In genomic region chr2:224011837-224012236, GRCh38 we compare ENCODE assay signal across 36 cellular contexts.
"Had no signal": no experiment of that assay in that cellular context is flagged by ENCODE, and none has a peak within 500 bp of the region (broad histone marks: within the 10 kb centered on the region; RNA-seq: fewer than 3 reads in every experiment).

No MANE protein-coding gene starts in this region.

- H3K27me3 ChIP-seq: ascending aorta, cardiac muscle cell had no signal

- H3K27ac Mint-ChIP-seq: activated B cell treated with CpG ODN at 0.5 μM for 24 hours; activated CD4-positive, alpha-beta memory T cell treated with anti-CD3 and anti-CD28 coated beads for 36 hours; activated CD4-positive, alpha-beta T cell treated with anti-CD3 and anti-CD28 coated beads, Interleukin-2, amount 10 ng/mL, durations not matched to agents 24 days and 14 days; activated CD8-positive, alpha-beta T cell treated with anti-CD3 and anti-CD28 coated beads for 36 hours; activated naive CD4-positive, alpha-beta T cell treated with anti-CD3 and anti-CD28 coated beads, Interleukin-2, amount 10 ng/mL, durations not matched to agents 7 days and 5 days; activated naive CD4-positive, alpha-beta T cell treated with anti-CD3 and anti-CD28 coated beads, Interleukin-2, amount 50 U/mL, for 24 hours; activated naive CD8-positive, alpha-beta T cell; activated naive CD8-positive, alpha-beta T cell treated with anti-CD3 and anti-CD28 coated beads, Interleukin-2, amount 10 ng/mL, durations not matched to agents 7 days and 5 days; activated naive CD8-positive, alpha-beta T cell treated with anti-CD3 and anti-CD28 coated beads, Interleukin-2, amount 50 U/mL, for 24 hours; activated T-cell treated with anti-CD3 and anti-CD28 coated beads, Interleukin-2, amount 50 U/mL, for 72 hours; activated T-helper 1 cell treated with anti-CD3 and anti-CD28 coated beads, Interleukin-12 subunit alpha, Interleukin-12 subunit beta, Interleukin-2, Interleukin-4 antibody, amounts not matched to agents 30 ng/mL and 10 ng/mL and 1 ng/mL, durations not matched to agents 14 hours and 24 hours and 36 hours; activated T-helper 17 cell treated with anti-CD3 and anti-CD28 coated beads, Interleukin-2, amount 50 U/mL, for 72 hours; brain; T-cell; T-helper 2 cell treated with Interferon-gamma antibody and Interleukin-4, amounts not matched to agents 5 μg/mL and 100 μg/mL, for 36 hours had no signal

- H3K9me3 ChIP-seq: ascending aorta had no signal

- H3K36me3 Mint-ChIP-seq: activated CD4-positive, alpha-beta memory T cell treated with anti-CD3 and anti-CD28 coated beads for 36 hours; activated naive CD4-positive, alpha-beta T cell treated with anti-CD3 and anti-CD28 coated beads, Interleukin-2, amount 10 ng/mL, durations not matched to agents 7 days and 5 days; brain; T-cell had no signal

- H3K4me1 ChIP-seq: ascending aorta had no signal

- H3K4me3 ChIP-seq: ascending aorta, cardiac muscle cell had no signal

- H3K27ac ChIP-seq: ascending aorta, cardiac muscle cell, VCaP had no signal

- H3K36me3 ChIP-seq: ascending aorta, cardiac muscle cell had no signal

- FAIRE-seq: bronchial epithelial cell, TTC549 had no signal

- DNase-seq: activated B cell treated with CpG ODN at 0.5 μM for 24 hours; activated CD4-positive, alpha-beta memory T cell treated with anti-CD3 and anti-CD28 coated beads for 36 hours; activated CD4-positive, alpha-beta T cell treated with anti-CD3 and anti-CD28 coated beads for 4 hours; activated CD4-positive, alpha-beta T cell treated with anti-CD3 and anti-CD28 coated beads, Interleukin-2, amount 10 ng/mL, durations not matched to agents 24 days and 14 days; activated CD4-positive, alpha-beta T cell treated with anti-CD3 and anti-CD28 coated beads, Interleukin-2, amount 50 U/mL, for 1 hour; activated CD4-positive, alpha-beta T cell treated with anti-CD3 and anti-CD28 coated beads, Interleukin-2, amount 50 U/mL, for 4 hours; activated CD4-positive, CD25-positive, alpha-beta regulatory T cell treated with anti-CD3 and anti-CD28 coated beads, Interleukin-2, amount 50 U/mL, for 72 hours; activated CD8-positive, alpha-beta memory T cell treated with anti-CD3 and anti-CD28 coated beads, Interleukin-2, amount 50 U/mL, for 4 hours; activated CD8-positive, alpha-beta T cell treated with anti-CD3 and anti-CD28 coated beads for 36 hours; activated gamma-delta T cell; activated naive CD4-positive, alpha-beta T cell treated with anti-CD3 and anti-CD28 coated beads, Interleukin-2, amount 10 ng/mL, durations not matched to agents 7 days and 5 days; activated naive CD4-positive, alpha-beta T cell treated with Interleukin-2 at 50 U/mL for 16 hours; activated naive CD8-positive, alpha-beta T cell treated with anti-CD3 and anti-CD28 coated beads, Interleukin-2, amount 10 ng/mL, durations not matched to agents 7 days and 5 days; activated naive CD8-positive, alpha-beta T cell treated with anti-CD3 and anti-CD28 coated beads, Interleukin-2, amount 50 U/mL, for 24 hours; activated T-cell treated with anti-CD3 and anti-CD28 coated beads for 4 hours; activated T-cell treated with anti-CD3 and anti-CD28 coated beads, Interleukin-2, amount 50 U/mL, for 1 hour; activated T-cell treated with anti-CD3 and anti-CD28 coated beads, Interleukin-2, amount 50 U/mL, for 4 hours; activated T-cell treated with anti-CD3 and anti-CD28 coated beads, Interleukin-2, amount 50 U/mL, for 72 hours; amygdala; anterior cingulate cortex; caudate nucleus; T-cell; T-helper 2 cell; T-helper 9 cell had no signal

- H3K4me3 Mint-ChIP-seq: activated B cell treated with CpG ODN at 0.5 μM for 24 hours; activated CD4-positive, alpha-beta memory T cell treated with anti-CD3 and anti-CD28 coated beads for 36 hours; activated CD4-positive, alpha-beta T cell treated with anti-CD3 and anti-CD28 coated beads, Interleukin-2, amount 10 ng/mL, durations not matched to agents 24 days and 14 days; activated CD8-positive, alpha-beta T cell treated with anti-CD3 and anti-CD28 coated beads for 36 hours; activated naive CD4-positive, alpha-beta T cell treated with anti-CD3 and anti-CD28 coated beads, Interleukin-2, amount 10 ng/mL, durations not matched to agents 7 days and 5 days; activated naive CD4-positive, alpha-beta T cell treated with anti-CD3 and anti-CD28 coated beads, Interleukin-2, amount 50 U/mL, for 24 hours; activated naive CD8-positive, alpha-beta T cell; activated naive CD8-positive, alpha-beta T cell treated with anti-CD3 and anti-CD28 coated beads, Interleukin-2, amount 10 ng/mL, durations not matched to agents 7 days and 5 days; activated naive CD8-positive, alpha-beta T cell treated with anti-CD3 and anti-CD28 coated beads, Interleukin-2, amount 50 U/mL, for 24 hours; activated T-cell treated with anti-CD3 and anti-CD28 coated beads, Interleukin-2, amount 50 U/mL, for 4 hours; activated T-cell treated with anti-CD3 and anti-CD28 coated beads, Interleukin-2, amount 50 U/mL, for 72 hours; activated T-helper 1 cell treated with anti-CD3 and anti-CD28 coated beads, Interleukin-12 subunit alpha, Interleukin-12 subunit beta, Interleukin-2, Interleukin-4 antibody, amounts not matched to agents 30 ng/mL and 10 ng/mL and 1 ng/mL, durations not matched to agents 14 hours and 24 hours and 36 hours; activated T-helper 17 cell treated with anti-CD3 and anti-CD28 coated beads, Interleukin-2, amount 50 U/mL, for 72 hours; brain; central memory CD8-positive, alpha-beta T cell; T-cell; T-helper 2 cell treated with Interferon-gamma antibody and Interleukin-4, amounts not matched to agents 5 μg/mL and 100 μg/mL, for 36 hours had no signal

- ATAC-seq: activated CD8-positive, alpha-beta T cell treated with anti-CD3 and anti-CD28 coated beads for 36 hours; activated naive CD8-positive, alpha-beta T cell treated with anti-CD3 and anti-CD28 coated beads, Interleukin-2, amount 50 U/mL, for 24 hours; activated T-cell treated with anti-CD3 and anti-CD28 coated beads, Interleukin-2, amount 50 U/mL, for 4 hours; activated T-cell treated with anti-CD3 and anti-CD28 coated beads, Interleukin-2, amount 50 U/mL, for 72 hours; activated T-helper 17 cell treated with anti-CD3 and anti-CD28 coated beads, Interleukin-2, amount 50 U/mL, for 72 hours; T-cell had no signal

- H3K9me3 Mint-ChIP-seq: activated B cell treated with CpG ODN at 0.5 μM for 24 hours; activated CD4-positive, alpha-beta memory T cell treated with anti-CD3 and anti-CD28 coated beads for 36 hours; activated CD8-positive, alpha-beta T cell treated with anti-CD3 and anti-CD28 coated beads for 36 hours; activated naive CD4-positive, alpha-beta T cell treated with anti-CD3 and anti-CD28 coated beads, Interleukin-2, amount 10 ng/mL, durations not matched to agents 7 days and 5 days; activated naive CD4-positive, alpha-beta T cell treated with anti-CD3 and anti-CD28 coated beads, Interleukin-2, amount 50 U/mL, for 24 hours; activated T-cell treated with anti-CD3 and anti-CD28 coated beads, Interleukin-2, amount 50 U/mL, for 4 hours; activated T-cell treated with anti-CD3 and anti-CD28 coated beads, Interleukin-2, amount 50 U/mL, for 72 hours; activated T-helper 17 cell treated with anti-CD3 and anti-CD28 coated beads, Interleukin-2, amount 50 U/mL, for 72 hours; brain; central memory CD8-positive, alpha-beta T cell; T-cell had no signal

- H3K27me3 Mint-ChIP-seq: activated CD4-positive, alpha-beta T cell treated with anti-CD3 and anti-CD28 coated beads, Interleukin-2, amount 10 ng/mL, durations not matched to agents 24 days and 14 days; activated CD8-positive, alpha-beta T cell treated with anti-CD3 and anti-CD28 coated beads for 36 hours; activated naive CD4-positive, alpha-beta T cell treated with anti-CD3 and anti-CD28 coated beads, Interleukin-2, amount 10 ng/mL, durations not matched to agents 7 days and 5 days; activated naive CD4-positive, alpha-beta T cell treated with anti-CD3 and anti-CD28 coated beads, Interleukin-2, amount 50 U/mL, for 24 hours; activated naive CD8-positive, alpha-beta T cell; activated naive CD8-positive, alpha-beta T cell treated with anti-CD3 and anti-CD28 coated beads, Interleukin-2, amount 10 ng/mL, durations not matched to agents 7 days and 5 days; activated naive CD8-positive, alpha-beta T cell treated with anti-CD3 and anti-CD28 coated beads, Interleukin-2, amount 50 U/mL, for 24 hours; activated T-helper 17 cell treated with anti-CD3 and anti-CD28 coated beads, Interleukin-2, amount 50 U/mL, for 72 hours; brain; central memory CD8-positive, alpha-beta T cell; T-cell had no signal

- H3K4me1 Mint-ChIP-seq: activated B cell treated with CpG ODN at 0.5 μM for 24 hours had no signal
